Comparison of ENCODE assay signal across 8 cellular contexts in the genomic region with DNA sequence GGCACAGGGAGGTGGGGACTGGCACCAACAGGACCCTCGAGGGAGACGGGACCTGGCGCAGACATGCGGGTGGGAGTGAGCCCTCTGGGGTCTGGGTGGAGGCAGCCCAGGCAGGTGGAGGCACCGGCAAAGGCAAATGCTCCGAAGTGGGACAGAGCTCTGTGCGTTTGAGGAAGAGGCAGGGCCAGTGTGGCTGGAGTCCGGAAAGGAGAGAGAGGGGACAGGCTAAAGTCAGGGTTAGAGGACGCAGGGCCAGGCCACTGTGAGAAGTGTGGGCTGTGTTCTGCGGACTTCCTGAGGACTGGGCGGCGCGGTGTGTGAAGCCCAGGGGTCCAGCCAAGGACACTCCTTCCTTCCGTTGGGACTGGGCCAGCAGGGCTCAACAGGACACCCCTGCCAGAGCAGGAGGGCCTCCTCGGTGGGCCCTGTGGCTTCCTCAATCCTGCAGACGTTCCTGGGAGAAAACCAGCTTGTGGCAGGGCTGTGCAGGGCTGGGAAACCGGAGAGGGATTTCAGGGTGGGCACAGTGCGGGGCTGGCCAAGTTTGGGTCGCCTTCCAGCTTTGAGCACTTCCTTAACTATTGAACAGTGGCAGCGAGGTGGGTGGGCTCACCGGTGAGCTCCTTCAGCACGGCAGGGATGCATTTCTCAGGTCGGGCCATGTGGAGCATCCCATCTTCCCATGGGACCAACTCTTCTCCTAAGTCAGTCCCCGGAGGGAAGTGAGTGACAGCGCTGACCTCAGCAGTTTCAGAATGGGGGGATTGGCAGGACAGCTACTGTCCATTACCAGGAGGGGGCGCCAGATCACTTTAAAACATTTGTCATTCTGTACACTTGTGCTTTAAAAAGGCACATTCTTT. TPM values are rescaled to one million over a fixed set of nuclear protein-coding genes. Genes with fewer than 3 reads are reported as not detected.
DNase-seq lines count a peak whose midpoint lies in the region; FAIRE-seq and TF ChIP-seq lines count a peak whose summit lies in the region.

No MANE protein-coding gene starts in this region.

- intact Hi-C loops in posterior cingulate gyrus (cut with DNase I): loop anchor here (10.0 kb wide), 2 partner anchors 614 to 1104 kb away; no protein-coding TSS in a partner anchor

- no peak for FAIRE-seq in HTR-8/SVneo (lab: Jason Lieb, UNC)

- H3K4me1 ChIP-seq in Peyer's patch: peaks cover 0 to 14% (median 2%) of the 10 kb centered on the region in 4 donors

- TF ChIP-seq CTCF in Peyer's patch (IDR thresholded peaks at IDR 0.05) (peak; percentile 58 to 82 (median 70)), fibroblast of villous mesenchyme (IDR thresholded peaks at IDR 0.05; ENCODE audit: insufficient read depth, low read depth, low read length) (peak; percentile 78)

- H3K27me3 ChIP-seq in Peyer's patch: no peaks in the 10 kb centered on the region

- no peaks in the 10 kb centered on the region for H3K36me3 ChIP-seq in Peyer's patch

- no peak for TF ChIP-seq POLR2A in Peyer's patch (IDR thresholded peaks at IDR 0.05)

- peak overlapping the region in 1 of 4 donors; percentile 12 for H3K27ac ChIP-seq in Peyer's patch

- H3K4me3 ChIP-seq in Peyer's patch (no peak overlapping the region), fibroblast of villous mesenchyme (ENCODE audit: low read depth, low read length) (no peak overlapping the region)

- DNase-seq in D341Med (ENCODE audit: low spot score): peak; percentile 74
- peak; percentile 89 for DNase-seq in HTR-8/SVneo (ENCODE audit: insufficient read length, low spot score)
- peak in 2 of 3 donors; percentile 51 to 72 for DNase-seq in Peyer's patch
- DNase-seq in activated T-helper 1 cell treated with Interleukin-2 at 50 U/mL for 16 hours (ENCODE audit: low read depth): peak; percentile 9
- DNase-seq in fibroblast of villous mesenchyme (ENCODE audit: low read depth): peak; percentile 64
- peak in 7 of 10 donors; percentile 42 to 89 (median 61) for DNase-seq in posterior cingulate gyrus
- no peak for DNase-seq in occipital lobe (lab: John Stamatoyannopoulos, UW)
- DNase-seq in AG08396 (ENCODE audit: low spot score): no peak

- no peaks in the 10 kb centered on the region for H3K9me3 ChIP-seq in Peyer's patch

RNA-seq across cellular contexts. Expression of gene MOCS3, which starts 22.5 kb away (rescaled TPM):
- total RNA-seq in Peyer's patch: 1 to 10 TPM; 3.3 to 4.6 (median 3.7) TPM
- 9.0 and 10.4 TPM in 2 replicates for total RNA-seq in fibroblast of villous mesenchyme
- 10.3 TPM for total RNA-seq in occipital lobe

RNA-seq across cellular contexts. Expression of gene DPM1, which starts 22.8 kb away (rescaled TPM):
- total RNA-seq in Peyer's patch: 10 to 100 TPM; 19.5 to 82.5 (median 24.8) TPM
- total RNA-seq in fibroblast of villous mesenchyme: 55.4 and 62.6 TPM in 2 replicates
- total RNA-seq in occipital lobe: 42.6 TPM

RNA-seq across cellular contexts. Expression of gene KCNG1, which starts 41.8 kb away (rescaled TPM):
- total RNA-seq in Peyer's patch (10 to 100 TPM in 2 of 4 donors, 1 to 10 TPM in 1, not detected in 1; 3.7 to 33.9 (median 17.7) TPM), fibroblast of villous mesenchyme (3.0 and 22.9 TPM in 2 replicates), occipital lobe (41.3 TPM)

RNA-seq across cellular contexts. Expression of gene ADNP, which starts 49.8 kb away (rescaled TPM):
- total RNA-seq in Peyer's patch (10 to 100 TPM; 51.8 to 64.3 (median 58.2) TPM), fibroblast of villous mesenchyme (26.7 and 26.8 TPM in 2 replicates), occipital lobe (75.5 TPM)

Comparison
In these comparisons a context has a peak if more than half of its experiments do, and no peak if none do; other contexts are left out.
1. DNase-seq: peak in D341Med (single experiment), HTR-8/SVneo (single experiment), Peyer's patch (2 of 3), activated T-helper 1 cell treated with Interleukin-2 at 50 U/mL for 16 hours (single experiment), fibroblast of villous mesenchyme (single experiment) and posterior cingulate gyrus (7 of 10); none in occipital lobe (single experiment) and AG08396 (single experiment).